In the genomic region with DNA sequence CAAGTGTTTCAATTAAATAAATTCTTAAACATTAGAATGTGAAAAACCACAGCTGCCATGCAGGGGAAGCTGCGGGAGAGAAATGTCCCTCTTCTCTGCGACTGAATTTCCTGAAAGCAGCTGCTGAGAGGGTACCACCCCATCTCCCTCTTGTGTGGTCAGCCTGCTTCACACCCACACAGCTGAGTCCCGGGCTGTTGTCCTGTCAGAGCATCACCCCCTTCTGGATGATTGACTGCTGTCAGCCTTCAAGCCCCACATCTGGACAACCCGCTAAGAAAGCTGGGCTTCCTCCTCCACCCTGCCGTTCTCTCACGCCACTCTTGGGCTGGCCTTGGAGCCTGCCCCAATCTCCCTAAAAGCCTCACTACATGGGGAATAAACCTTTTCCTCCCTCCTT, we compare ENCODE assay signal across 25 cellular contexts. TPM values are rescaled to one million over a fixed set of nuclear protein-coding genes. Genes with fewer than 3 reads are reported as not detected.
DNase-seq lines count a peak whose midpoint lies in the region; ATAC-seq and TF ChIP-seq lines count a peak whose summit lies in the region.
"Had no signal": no experiment of that assay in that cellular context is flagged by ENCODE, and none has a peak within 500 bp of the region (broad histone marks: within the 10 kb centered on the region; RNA-seq: fewer than 3 reads in every experiment).

No MANE protein-coding gene starts in this region.

- peaks cover 2% of the 10 kb centered on the region for H3K27me3 Mint-ChIP-seq in endothelial cell (ENCODE audit: unreplicated experiment)
- H3K27me3 Mint-ChIP-seq in nephron progenitor cell (ENCODE audit: low read depth, poor library complexity), result no peaks in the 10 kb centered on the region
- H3K27me3 Mint-ChIP-seq: activated naive CD4-positive, alpha-beta T cell treated with anti-CD3 and anti-CD28 coated beads, Interleukin-2, amount 10 ng/mL, durations not matched to agents 7 days and 5 days; CD8-positive, alpha-beta memory T cell; T-cell had no signal

- intact Hi-C loops in upper lobe of right lung (cut with DNase I), result no loop called here

- H3K4me3 Mint-ChIP-seq in endothelial cell (ENCODE audit: unreplicated experiment) (no peak overlapping the region), nephron progenitor cell (no peak overlapping the region)
- H3K4me3 Mint-ChIP-seq: activated naive CD4-positive, alpha-beta T cell treated with anti-CD3 and anti-CD28 coated beads, Interleukin-2, amount 10 ng/mL, durations not matched to agents 7 days and 5 days; HFFc6; T-cell had no signal

- no peak overlapping the region for H3K4me3 ChIP-seq in upper lobe of right lung
- H3K4me3 ChIP-seq: ascending aorta, hepatocyte, right atrium auricular region, vagina had no signal

- no peaks in the 10 kb centered on the region for H3K9me3 ChIP-seq in upper lobe of right lung
- H3K9me3 ChIP-seq: ascending aorta, vagina had no signal

- H3K9me3 Mint-ChIP-seq in endothelial cell (ENCODE audit: unreplicated experiment) (no peaks in the 10 kb centered on the region), nephron progenitor cell (peaks cover 10% of the 10 kb centered on the region)
- H3K9me3 Mint-ChIP-seq: activated naive CD4-positive, alpha-beta T cell treated with anti-CD3 and anti-CD28 coated beads, Interleukin-2, amount 10 ng/mL, durations not matched to agents 7 days and 5 days; HFFc6 had no signal

- ATAC-seq in upper lobe of right lung, result peak; percentile 25
- no peak for ATAC-seq in GM19324 (IDR thresholded peaks at IDR 0.05; ENCODE audit: low FRiP score, unreplicated experiment)
- no peak for ATAC-seq in GM21381 (IDR thresholded peaks at IDR 0.05; ENCODE audit: unreplicated experiment)
- no peak for ATAC-seq in GM21717 (IDR thresholded peaks at IDR 0.05; ENCODE audit: unreplicated experiment)
- ATAC-seq: foreskin keratinocyte, left ventricle myocardium superior, T-cell had no signal

- H3K4me1 Mint-ChIP-seq in endothelial cell (ENCODE audit: unreplicated experiment) (no peaks in the 10 kb centered on the region), nephron progenitor cell (peaks cover 13% of the 10 kb centered on the region)
- H3K4me1 Mint-ChIP-seq: activated naive CD4-positive, alpha-beta T cell treated with anti-CD3 and anti-CD28 coated beads, Interleukin-2, amount 10 ng/mL, durations not matched to agents 7 days and 5 days had no signal

- no peak for DNase-seq in endothelial cell (ENCODE audit: low spot score)
- no peak for DNase-seq in nephron progenitor cell
- no peak for DNase-seq in upper lobe of right lung
- DNase-seq: activated CD4-positive, alpha-beta T cell treated with anti-CD3 and anti-CD28 coated beads for 1 hour; activated naive CD4-positive, alpha-beta T cell treated with anti-CD3 and anti-CD28 coated beads, Interleukin-2, amount 10 ng/mL, durations not matched to agents 7 days and 5 days; activated T-cell treated with anti-CD3 and anti-CD28 coated beads, Interleukin-2, amount 50 U/mL, for 48 hours; cerebellar nuclear complex; foreskin keratinocyte; HFFc6; Karpas-422; left ventricle myocardium superior; NCI-H1694; NCI-H526 treated with DMSO at 0.1 percent for 48 hours; SHP77 had no signal

- peak overlapping the region; percentile 83 for H3K27ac ChIP-seq in angular gyrus (ENCODE audit: low read depth, low read length)
- H3K27ac ChIP-seq in upper lobe of right lung, result no peak overlapping the region
- H3K27ac ChIP-seq: ascending aorta, foreskin keratinocyte, right atrium auricular region, vagina had no signal

- H3K36me3 Mint-ChIP-seq in endothelial cell (ENCODE audit: low read depth, unreplicated experiment), result peaks cover 7% of the 10 kb centered on the region
- peaks cover 43% of the 10 kb centered on the region for H3K36me3 Mint-ChIP-seq in nephron progenitor cell (ENCODE audit: low read depth)

- no peaks in the 10 kb centered on the region for H3K27me3 ChIP-seq in upper lobe of right lung
- H3K27me3 ChIP-seq: ascending aorta, foreskin keratinocyte, hepatocyte, right atrium auricular region, vagina had no signal

- H3K36me3 ChIP-seq in upper lobe of right lung, result peaks cover 15% of the 10 kb centered on the region
- H3K36me3 ChIP-seq: right atrium auricular region had no signal

- no peaks in the 10 kb centered on the region for H3K4me1 ChIP-seq in upper lobe of right lung
- H3K4me1 ChIP-seq: ascending aorta, foreskin keratinocyte, right atrium auricular region, vagina had no signal

- no peak for TF ChIP-seq CTCF in endothelial cell (IDR thresholded peaks at IDR 0.05; ENCODE audit: unreplicated experiment)
- TF ChIP-seq CTCF in nephron progenitor cell (IDR thresholded peaks at IDR 0.05), result no peak
- TF ChIP-seq CTCF in upper lobe of right lung (IDR thresholded peaks at IDR 0.05), result no peak

- H3K27ac Mint-ChIP-seq in endothelial cell (ENCODE audit: unreplicated experiment) (peak overlapping the region; percentile 21), nephron progenitor cell (peak overlapping the region; percentile 49)
- H3K27ac Mint-ChIP-seq: activated naive CD4-positive, alpha-beta T cell treated with anti-CD3 and anti-CD28 coated beads, Interleukin-2, amount 10 ng/mL, durations not matched to agents 7 days and 5 days; HFFc6; T-cell had no signal

RNA-seq across cellular contexts. Expression of a gene that starts 26.0 kb away (rescaled TPM):
- total RNA-seq in endothelial cell (ENCODE audit: unreplicated experiment), result 35.8 TPM
- total RNA-seq in upper lobe of right lung, result 48.3 TPM

RNA-seq across cellular contexts. Expression of a gene that starts 26.9 kb away (rescaled TPM):
- total RNA-seq in endothelial cell (ENCODE audit: unreplicated experiment) (104 TPM), upper lobe of right lung (68.4 TPM)

RNA-seq across cellular contexts. Expression of a gene that starts 50.0 kb away (rescaled TPM):
- total RNA-seq in endothelial cell (ENCODE audit: unreplicated experiment) (3.2 TPM), upper lobe of right lung (18.7 TPM)
- total RNA-seq: CD8-positive, alpha-beta memory T cell; foreskin keratinocyte; HFFc6; mononuclear cell had no signal
